14 cellular contexts compared by ENCODE assay signal in genomic region chr18:52936931-52937330, GRCh38.
DNase-seq lines count a peak whose midpoint lies in the region; ATAC-seq and TF ChIP-seq lines count a peak whose summit lies in the region.
"Had no signal": no experiment of that assay in that cellular context is flagged by ENCODE, and none has a peak within 500 bp of the region (broad histone marks: within the 10 kb centered on the region; RNA-seq: fewer than 3 reads in every experiment).

No MANE protein-coding gene starts in this region.

- in situ Hi-C loops in T47D (cut with HindIII; ENCODE audit: low pct_unique_long_range_greater_than_20kb, low sequenced_read_pairs): no loop called here

- no peaks in the 10 kb centered on the region for H3K79me2 ChIP-seq in OCI-LY7 (ENCODE audit: insufficient read depth, low read depth, low read length)

- no peak overlapping the region for H3K27ac ChIP-seq in OCI-LY7 (ENCODE audit: low read depth, low read length, poor library complexity, severe bottlenecking)

- no TSS peak for BruUV-seq in OCI-LY7 (replicated peaks; lab: Mats Ljungman, UMichigan)

- TF ChIP-seq CTCF in OCI-LY7 (conservative IDR thresholded peaks at IDR 0.05; ENCODE audit: low read length): no peak

- no peaks in the 10 kb centered on the region for H3K9me2 ChIP-seq in OCI-LY7 (ENCODE audit: insufficient read depth, low read length)

- H3K4me3 ChIP-seq in OCI-LY7 (ENCODE audit: low read depth, low read length, poor library complexity, severe bottlenecking): no peak overlapping the region

- CTCF ChIA-PET in OCI-LY7 (lab: Charles Lee; ENCODE audit: unreplicated experiment): no interaction called here

- no peaks in the 10 kb centered on the region for H3K4me1 ChIP-seq in OCI-LY7 (ENCODE audit: insufficient read depth, low read length, poor library complexity, severe bottlenecking)
- H3K4me1 ChIP-seq: BE2C had no signal

- intact Hi-C loops in left colon (cut with DNase I, micrococcal nuclease): no loop called here
- intact Hi-C loops in OCI-LY7 (cut with micrococcal nuclease; ENCODE audit: unreplicated experiment): no loop called here

- H3K4me2 ChIP-seq in OCI-LY7 (ENCODE audit: low read length): no peak overlapping the region

- POLR2A ChIA-PET in OCI-LY7 (lab: Charles Lee): no interaction called here

- no peaks in the 10 kb centered on the region for H4K20me1 ChIP-seq in OCI-LY7 (ENCODE audit: insufficient read depth, low read length)

- H3K9me3 ChIP-seq in OCI-LY7 (ENCODE audit: low read length): no peaks in the 10 kb centered on the region
- H3K9me3 ChIP-seq: BE2C had no signal

- H2AFZ ChIP-seq in OCI-LY7 (ENCODE audit: low read length): no peak overlapping the region

- peak; percentile 74 for DNase-seq in H4 (ENCODE audit: low spot score)
- DNase-seq in NCI-H69 (lab: John Stamatoyannopoulos, UW): peak; percentile 70
- peak; percentile 2 to 41 for DNase-seq in T47D (ENCODE audit: low read depth in 1 of 2, low spot score in 1 of 2)
- DNase-seq in left colon: no peak
- DNase-seq in OCI-LY7 (ENCODE audit: low spot score): no peak
- no peak for DNase-seq in activated CD8-positive, alpha-beta memory T cell treated with anti-CD3 and anti-CD28 coated beads, Interleukin-2, amount 50 U/mL, for 4 hours
- DNase-seq: BE2C; CD4-positive, alpha-beta memory T cell; EL; KBM-7; NCI-H1048; NCI-H774 had no signal

- peak; percentile 55 for ATAC-seq in left colon
- no peak for ATAC-seq in GM21390 (IDR thresholded peaks at IDR 0.05; ENCODE audit: unreplicated experiment)
- ATAC-seq in GM18858 (IDR thresholded peaks at IDR 0.05; ENCODE audit: unreplicated experiment): no peak

- H3K36me3 ChIP-seq in OCI-LY7 (ENCODE audit: insufficient read depth, low read length): no peaks in the 10 kb centered on the region
- H3K36me3 ChIP-seq: BE2C had no signal

Comparison
In these comparisons a context has a peak if more than half of its experiments do, and no peak if none do; other contexts are left out.
1. DNase-seq: peak in H4 (single experiment), NCI-H69 (single experiment) and T47D (2 of 2); none in left colon (0 of 2), OCI-LY7 (single experiment) and activated CD8-positive, alpha-beta memory T cell treated with anti-CD3 and anti-CD28 coated beads, Interleukin-2, amount 50 U/mL, for 4 hours (single experiment).